ENCODE assay signal across 1 cellular context in the genomic region with DNA sequence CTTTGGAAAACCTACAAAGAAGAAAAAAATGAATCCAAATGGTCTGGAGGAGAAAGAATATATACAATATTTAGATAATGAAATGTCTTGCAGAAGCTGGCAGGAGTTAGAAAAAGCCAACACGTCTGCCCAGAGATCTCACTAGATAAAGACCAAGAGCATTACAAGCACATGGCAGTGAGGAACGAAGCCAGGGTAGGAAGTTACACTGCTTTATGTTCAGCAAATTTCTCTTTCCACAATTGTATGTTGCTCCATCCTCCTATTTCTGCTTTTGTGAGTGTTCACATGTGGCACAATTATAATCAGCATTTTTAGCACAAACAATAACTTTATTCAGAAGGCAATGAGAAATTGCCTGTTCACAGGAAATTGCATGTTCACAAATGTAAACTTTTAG.
TF ChIP-seq lines count a peak whose summit lies in the region.

No MANE protein-coding gene starts in this region.

TF ChIP-seq in K562, 482 proteins besides CTCF, POLR2A, EP300 and RAD21 (continued from another document and continues in another):
- TF ChIP-seq, protein P1, sequence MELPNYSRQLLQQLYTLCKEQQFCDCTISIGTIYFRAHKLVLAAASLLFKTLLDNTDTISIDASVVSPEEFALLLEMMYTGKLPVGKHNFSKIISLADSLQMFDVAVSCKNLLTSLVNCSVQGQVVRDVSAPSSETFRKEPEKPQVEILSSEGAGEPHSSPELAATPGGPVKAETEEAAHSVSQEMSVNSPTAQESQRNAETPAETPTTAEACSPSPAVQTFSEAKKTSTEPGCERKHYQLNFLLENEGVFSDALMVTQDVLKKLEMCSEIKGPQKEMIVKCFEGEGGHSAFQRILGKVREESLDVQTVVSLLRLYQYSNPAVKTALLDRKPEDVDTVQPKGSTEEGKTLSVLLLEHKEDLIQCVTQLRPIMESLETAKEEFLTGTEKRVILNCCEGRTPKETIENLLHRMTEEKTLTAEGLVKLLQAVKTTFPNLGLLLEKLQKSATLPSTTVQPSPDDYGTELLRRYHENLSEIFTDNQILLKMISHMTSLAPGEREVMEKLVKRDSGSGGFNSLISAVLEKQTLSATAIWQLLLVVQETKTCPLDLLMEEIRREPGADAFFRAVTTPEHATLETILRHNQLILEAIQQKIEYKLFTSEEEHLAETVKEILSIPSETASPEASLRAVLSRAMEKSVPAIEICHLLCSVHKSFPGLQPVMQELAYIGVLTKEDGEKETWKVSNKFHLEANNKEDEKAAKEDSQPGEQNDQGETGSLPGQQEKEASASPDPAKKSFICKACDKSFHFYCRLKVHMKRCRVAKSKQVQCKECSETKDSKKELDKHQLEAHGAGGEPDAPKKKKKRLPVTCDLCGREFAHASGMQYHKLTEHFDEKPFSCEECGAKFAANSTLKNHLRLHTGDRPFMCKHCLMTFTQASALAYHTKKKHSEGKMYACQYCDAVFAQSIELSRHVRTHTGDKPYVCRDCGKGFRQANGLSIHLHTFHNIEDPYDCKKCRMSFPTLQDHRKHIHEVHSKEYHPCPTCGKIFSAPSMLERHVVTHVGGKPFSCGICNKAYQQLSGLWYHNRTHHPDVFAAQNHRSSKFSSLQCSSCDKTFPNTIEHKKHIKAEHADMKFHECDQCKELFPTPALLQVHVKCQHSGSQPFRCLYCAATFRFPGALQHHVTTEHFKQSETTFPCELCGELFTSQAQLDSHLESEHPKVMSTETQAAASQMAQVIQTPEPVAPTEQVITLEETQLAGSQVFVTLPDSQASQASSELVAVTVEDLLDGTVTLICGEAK (IDR thresholded peaks at IDR 0.05) = peak; percentile 28; the same call in 1 of the 2 replicates
- TF ChIP-seq, protein P1 (CRISPR knock-in tag; IDR thresholded peaks at IDR 0.05) = no peak
- TF ChIP-seq FOS (IDR thresholded peaks at IDR 0.05; ENCODE audit: extremely low read depth, insufficient read length) = no peak
- TF ChIP-seq, protein P2, sequence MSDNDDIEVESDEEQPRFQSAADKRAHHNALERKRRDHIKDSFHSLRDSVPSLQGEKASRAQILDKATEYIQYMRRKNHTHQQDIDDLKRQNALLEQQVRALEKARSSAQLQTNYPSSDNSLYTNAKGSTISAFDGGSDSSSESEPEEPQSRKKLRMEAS (CRISPR knock-in tag; IDR thresholded peaks at IDR 0.05) = no peak
- peak; percentile 42 for TF ChIP-seq MGA (IDR thresholded peaks at IDR 0.05)
- peak in 1 of 2 experiments; percentile 11 for TF ChIP-seq E2F6 (IDR thresholded peaks at IDR 0.05; ENCODE audit: borderline replicate concordance in 1 of 2, extremely low read depth in 1 of 2, insufficient read depth in 1 of 2, insufficient read length in 1 of 2, low read depth in 1 of 2, low read length in 1 of 2, poor library complexity in 1 of 2, severe bottlenecking in 1 of 2)
- peak; percentile 69 for TF ChIP-seq L3MBTL2 (IDR thresholded peaks at IDR 0.05)
- no peak for TF ChIP-seq NFE2L1 (tag; IDR thresholded peaks at IDR 0.05; ENCODE audit: borderline replicate concordance, low read depth)
- TF ChIP-seq E2F8 (IDR thresholded peaks at IDR 0.05; ENCODE audit: low read depth, partially characterized antibody) = no peak
- TF ChIP-seq ZNF217 (CRISPR knock-in tag; IDR thresholded peaks at IDR 0.05) = no peak
- no peak for TF ChIP-seq ATF3 (IDR thresholded peaks at IDR 0.05)
- TF ChIP-seq ATF3 (CRISPR knock-in tag; conservative IDR thresholded peaks at IDR 0.05) = no peak
- TF ChIP-seq SAFB2 (IDR thresholded peaks at IDR 0.05; ENCODE audit: borderline replicate concordance, low read depth, low read length, severe bottlenecking) = no peak
- no peak for TF ChIP-seq RBM34 (IDR thresholded peaks at IDR 0.05; ENCODE audit: borderline replicate concordance, insufficient read depth, low read length)
- TF ChIP-seq POLR2G (IDR thresholded peaks at IDR 0.05; ENCODE audit: low read depth, low read length) = peak; percentile 35; the same call in 1 of the 2 replicates
- TF ChIP-seq RBFOX2 (IDR thresholded peaks at IDR 0.05; ENCODE audit: low read depth, low read length) = peak; percentile 45; the same call in 1 of the 2 replicates
- no peak for TF ChIP-seq SP2 (IDR thresholded peaks at IDR 0.05; ENCODE audit: extremely low read depth, low read depth, low read length, poor library complexity, severe bottlenecking)
- TF ChIP-seq VEZF1 (CRISPR knock-in tag; IDR thresholded peaks at IDR 0.05) = no peak
- no peak for TF ChIP-seq ZNF780A (CRISPR knock-in tag; IDR thresholded peaks at IDR 0.05)
- TF ChIP-seq SIRT6 (IDR thresholded peaks at IDR 0.05; ENCODE audit: low read depth, low read length) = no peak
